8 cellular contexts compared by ENCODE assay signal in the genomic region with DNA sequence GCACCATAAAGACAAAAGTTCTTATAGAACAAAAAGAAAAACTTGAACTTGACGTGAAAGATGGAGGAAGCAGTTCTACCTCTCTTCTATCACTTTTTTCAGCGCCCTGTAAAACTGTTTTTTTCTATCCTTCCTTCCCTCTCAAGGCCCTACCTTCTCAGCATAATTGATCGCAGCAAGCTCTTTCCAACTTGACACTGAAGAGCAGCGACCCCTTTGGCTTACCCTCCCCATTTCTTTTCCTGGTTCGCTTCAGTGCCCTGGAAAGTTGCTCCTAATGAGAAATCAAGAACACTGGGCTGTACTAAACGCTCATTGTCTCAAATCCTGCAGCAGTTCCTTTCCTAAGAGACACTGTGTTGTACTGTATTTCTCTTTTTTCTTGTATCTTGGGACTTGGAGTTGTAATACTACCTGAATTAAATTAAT.
DNase-seq lines count a peak whose midpoint lies in the region; ATAC-seq, FAIRE-seq and TF ChIP-seq lines count a peak whose summit lies in the region.

No MANE protein-coding gene starts in this region.

- WGBS in mammary epithelial cell (ENCODE audit: low coverage, missing lambda C conversion rate) = 22% methylated on average over 6 of the region's 6 CpGs

- H3K9me3 ChIP-seq in mammary epithelial cell (replicated peaks; ENCODE audit: insufficient read depth, low read length) = no peaks in the 10 kb centered on the region

- no peak for TF ChIP-seq CTCF in mammary epithelial cell (conservative IDR thresholded peaks at IDR 0.05 in 1 of 2, IDR thresholded peaks at IDR 0.05 in 1 of 2; ENCODE audit: extremely low read depth in 1 of 2, insufficient read depth in 1 of 2, low read depth in 1 of 2, low read length in 2 of 2)

- no peaks in the 10 kb centered on the region for H3K79me2 ChIP-seq in ACC112 (ENCODE audit: control insufficient read depth, insufficient read depth, low read length, unreplicated experiment)
- no peaks in the 10 kb centered on the region for H3K79me2 ChIP-seq in mammary epithelial cell (ENCODE audit: insufficient read depth, low read length)

- no TSS peak for BruUV-seq in mammary epithelial cell (replicated peaks; lab: Mats Ljungman, UMichigan)

- dilution Hi-C loops in mammary epithelial cell (cut with HindIII; ENCODE audit: low sequenced_read_pairs) = no loop called here

- H3K4me3 ChIP-seq in ACC112 (ENCODE audit: low read depth, low read length) (peak overlapping the region; percentile 85), mammary epithelial cell (replicated peaks in 1 of 3; ENCODE audit: insufficient read depth in 1 of 3, low read depth in 2 of 3, low read length in 3 of 3) (no peak overlapping the region)

- H3K27ac ChIP-seq in ACC112 (ENCODE audit: low read depth, low read length) (no peak overlapping the region), mammary epithelial cell (ENCODE audit: insufficient read depth, low read depth, low read length) (no peak overlapping the region)

- H4K20me1 ChIP-seq in mammary epithelial cell (ENCODE audit: insufficient read depth, low read length) = no peaks in the 10 kb centered on the region

- CTCF ChIA-PET in mammary epithelial cell (lab: Charles Lee; ENCODE audit: low non-redundant PET) = no interaction called here

- FAIRE-seq in RCC 7860 (lab: Jason Lieb, UNC) = no peak

- H3K27me3 ChIP-seq in ACC112 (ENCODE audit: insufficient read depth, low read length) (peaks cover 7% of the 10 kb centered on the region), mammary epithelial cell (ENCODE audit: insufficient read depth, low read length) (peaks cover 34% of the 10 kb centered on the region)

- peaks cover 41% of the 10 kb centered on the region for H3K4me1 Mint-ChIP-seq in central memory CD8-positive, alpha-beta T cell
- peaks cover 16 to 37% (median 26%) of the 10 kb centered on the region in 3 donors for H3K4me1 Mint-ChIP-seq in naive B cell

- peak overlapping the region; percentile 97 for H2AFZ ChIP-seq in ACC112 (ENCODE audit: low read length, unreplicated experiment)
- no peak overlapping the region for H2AFZ ChIP-seq in mammary epithelial cell (ENCODE audit: low read depth, low read length)

- no peak overlapping the region for H3K4me2 ChIP-seq in mammary epithelial cell (ENCODE audit: insufficient read depth, low read depth, low read length)

- peak overlapping the region; percentile 91 for H3K4me3 Mint-ChIP-seq in central memory CD8-positive, alpha-beta T cell
- peak overlapping the region; percentile 68 to 91 (median 85) for H3K4me3 Mint-ChIP-seq in naive B cell

- H3K27ac Mint-ChIP-seq in central memory CD8-positive, alpha-beta T cell (ENCODE audit: low read depth) = peak overlapping the region; percentile 82
- peak overlapping the region in 2 of 6 donors; percentile 17 to 49 for H3K27ac Mint-ChIP-seq in naive B cell

- H3K9ac ChIP-seq in mammary epithelial cell (ENCODE audit: insufficient read depth, low read length) = no peak overlapping the region

- H3K27me3 Mint-ChIP-seq in central memory CD8-positive, alpha-beta T cell = no peaks in the 10 kb centered on the region
- peaks cover 33 to 66% (median 54%) of the 10 kb centered on the region in 3 donors for H3K27me3 Mint-ChIP-seq in naive B cell

- H3K9me3 Mint-ChIP-seq in central memory CD8-positive, alpha-beta T cell = no peaks in the 10 kb centered on the region
- no peaks in the 10 kb centered on the region for H3K9me3 Mint-ChIP-seq in naive B cell

- H3K36me3 Mint-ChIP-seq in central memory CD8-positive, alpha-beta T cell (ENCODE audit: insufficient read depth) = no peaks in the 10 kb centered on the region
- H3K36me3 Mint-ChIP-seq in naive B cell = no peaks in the 10 kb centered on the region

- H3K36me3 ChIP-seq in ACC112 (ENCODE audit: insufficient read depth, low read length) (no peaks in the 10 kb centered on the region), mammary epithelial cell (ENCODE audit: insufficient read depth, low read length) (no peaks in the 10 kb centered on the region)

- no peak for DNase-seq in central memory CD8-positive, alpha-beta T cell (ENCODE audit: low spot score in 2 of 2)
- DNase-seq in naive B cell (no peak), RCC 7860 (ENCODE audit: low spot score) (no peak), mammary epithelial cell (no peak), NCI-H510A treated with DMSO at 0.1 percent for 48 hours (lab: John Stamatoyannopoulos, UW) (no peak), NCI-H2081 (lab: John Stamatoyannopoulos, UW) (no peak)

- intact Hi-C loops in mammary epithelial cell (cut with micrococcal nuclease) = no loop called here

- peak; percentile 0 for ATAC-seq in HG03432 (IDR thresholded peaks at IDR 0.05; ENCODE audit: unreplicated experiment)
- ATAC-seq in central memory CD8-positive, alpha-beta T cell (replicated peaks; ENCODE audit: extremely low read depth, poor library complexity, severe bottlenecking) = no peak
- ATAC-seq in naive B cell (ENCODE audit: low read depth in 2 of 2) = no peak

- in situ Hi-C loops in mammary epithelial cell (cut with MboI; ENCODE audit: low sequenced_read_pairs in 2 of 2) = loop anchor here in 1 of 2 donors (25.0 kb wide), 1 partner anchor 551 kb away; a partner anchor contains a TSS

- H3K4me1 ChIP-seq in ACC112 (ENCODE audit: control insufficient read depth, insufficient read depth, low read length, unreplicated experiment) = peaks cover 11% of the 10 kb centered on the region
- peaks cover 15% of the 10 kb centered on the region for H3K4me1 ChIP-seq in mammary epithelial cell (ENCODE audit: insufficient read depth, low read length)
